8 cellular contexts compared by ENCODE assay signal in genomic region chr16:27169511-27170071, GRCh38. TPM values are rescaled to one million over a fixed set of nuclear protein-coding genes. Genes with fewer than 3 reads are reported as not detected.
DNase-seq lines count a peak whose midpoint lies in the region; ATAC-seq and TF ChIP-seq lines count a peak whose summit lies in the region.

No MANE protein-coding gene starts in this region.

- intact Hi-C loops in activated CD4-positive, alpha-beta T cell treated with anti-CD3 and anti-CD28 coated beads, Interleukin-2, amount 10 ng/mL, durations not matched to agents 24 days and 14 days (cut with micrococcal nuclease) = loop anchor here (1.0 to 10.0 kb wide), 3 partner anchors 14 to 575 kb away; no protein-coding TSS in a partner anchor

- peaks cover 5% of the 10 kb centered on the region for H3K9me3 Mint-ChIP-seq in activated CD4-positive, alpha-beta T cell treated with anti-CD3 and anti-CD28 coated beads, Interleukin-2, amount 10 ng/mL, durations not matched to agents 24 days and 14 days

- ATAC-seq in GM18909 (IDR thresholded peaks at IDR 0.05; ENCODE audit: poor library complexity, unreplicated experiment) = no peak

- no peak overlapping the region for H3K27ac ChIP-seq in effector memory CD4-positive, alpha-beta T cell (ENCODE audit: insufficient read depth, low read length, poor library complexity, severe bottlenecking)

- H3K4me3 Mint-ChIP-seq in activated CD4-positive, alpha-beta T cell treated with anti-CD3 and anti-CD28 coated beads, Interleukin-2, amount 10 ng/mL, durations not matched to agents 24 days and 14 days = peak overlapping the region; percentile 52

- TF ChIP-seq CTCF in GM12864 (IDR thresholded peaks at IDR 0.05; ENCODE audit: low read depth, low read length, missing control alignments) = peak; percentile 22

- H3K27me3 Mint-ChIP-seq in activated CD4-positive, alpha-beta T cell treated with anti-CD3 and anti-CD28 coated beads, Interleukin-2, amount 10 ng/mL, durations not matched to agents 24 days and 14 days = peaks cover 2% of the 10 kb centered on the region

- no peak overlapping the region for H3K4me3 ChIP-seq in GM12864 (ENCODE audit: low read depth, low read length)
- no peak overlapping the region for H3K4me3 ChIP-seq in effector memory CD4-positive, alpha-beta T cell (ENCODE audit: insufficient read depth, low read depth, low read length, poor library complexity, severe bottlenecking)

- no peak for DNase-seq in GM12864 (ENCODE audit: low read depth)
- DNase-seq in NCI-H460 (ENCODE audit: extremely low read depth, low read depth) = peak; percentile 30
- peak; percentile 88 for DNase-seq in activated CD4-positive, alpha-beta T cell treated with anti-CD3 and anti-CD28 coated beads, Interleukin-2, amount 10 ng/mL, durations not matched to agents 24 days and 14 days
- peak; percentile 59 to 78 (median 61) for DNase-seq in effector memory CD4-positive, alpha-beta T cell
- peak; percentile 34 for DNase-seq in stimulated activated CD4-positive, alpha-beta T cell treated with anti-CD3 and anti-CD28 coated beads, Interleukin-12 subunit alpha, Interleukin-12 subunit beta, amount 100 ng/mL, for 4 hours
- DNase-seq in amniotic stem cell (lab: John Stamatoyannopoulos, UW) = no peak
- DNase-seq in retina = no peak

- peaks cover 46% of the 10 kb centered on the region for H3K4me1 ChIP-seq in effector memory CD4-positive, alpha-beta T cell (ENCODE audit: control insufficient read depth, insufficient read depth, low read length, poor library complexity, severe bottlenecking)

- peaks cover 8% of the 10 kb centered on the region for H3K36me3 Mint-ChIP-seq in activated CD4-positive, alpha-beta T cell treated with anti-CD3 and anti-CD28 coated beads, Interleukin-2, amount 10 ng/mL, durations not matched to agents 24 days and 14 days (ENCODE audit: low read depth)

- peaks cover 52% of the 10 kb centered on the region for H3K4me1 Mint-ChIP-seq in activated CD4-positive, alpha-beta T cell treated with anti-CD3 and anti-CD28 coated beads, Interleukin-2, amount 10 ng/mL, durations not matched to agents 24 days and 14 days

- H3K27ac Mint-ChIP-seq in activated CD4-positive, alpha-beta T cell treated with anti-CD3 and anti-CD28 coated beads, Interleukin-2, amount 10 ng/mL, durations not matched to agents 24 days and 14 days = peak overlapping the region; percentile 74

- no peaks in the 10 kb centered on the region for H3K36me3 ChIP-seq in effector memory CD4-positive, alpha-beta T cell (ENCODE audit: control insufficient read depth, insufficient read depth, low read length)

- no peaks in the 10 kb centered on the region for H3K27me3 ChIP-seq in effector memory CD4-positive, alpha-beta T cell (replicated peaks; ENCODE audit: control insufficient read depth, insufficient read depth, low read length, poor library complexity, severe bottlenecking)

- H3K9me3 ChIP-seq in effector memory CD4-positive, alpha-beta T cell (ENCODE audit: control insufficient read depth, low read length) = no peaks in the 10 kb centered on the region

RNA-seq across cellular contexts. Expression of gene KDM8, which starts 33.7 kb away (rescaled TPM):
- total RNA-seq in NCI-H460 (2014; rRNA removed; shearing (Covaris generic)) = 1.2 and 2.3 TPM in 2 replicates
- polyA plus RNA-seq in NCI-H460 (2014; cell fraction: nucleus; rRNA removed) = 2.9 and 11.4 TPM in 2 replicates
- total RNA-seq in activated CD4-positive, alpha-beta T cell treated with anti-CD3 and anti-CD28 coated beads, Interleukin-2, amount 10 ng/mL, durations not matched to agents 24 days and 14 days = 11.0 and 13.6 TPM in 2 replicates

Comparison
In these comparisons a context has a peak if more than half of its experiments do, and no peak if none do; other contexts are left out.
1. DNase-seq: peak in NCI-H460 (single experiment), activated CD4-positive, alpha-beta T cell treated with anti-CD3 and anti-CD28 coated beads, Interleukin-2, amount 10 ng/mL, durations not matched to agents 24 days and 14 days (single experiment), effector memory CD4-positive, alpha-beta T cell (3 of 3) and stimulated activated CD4-positive, alpha-beta T cell treated with anti-CD3 and anti-CD28 coated beads, Interleukin-12 subunit alpha, Interleukin-12 subunit beta, amount 100 ng/mL, for 4 hours (single experiment); none in GM12864 (single experiment), amniotic stem cell (single experiment) and retina (single experiment).